Comparison of ENCODE assay signal across 9 cellular contexts in genomic region chr11:70271635-70271953, GRCh38. TPM values are rescaled to one million over a fixed set of nuclear protein-coding genes. Genes with fewer than 3 reads are reported as not detected.
A peak's percentile ranks its signal among the peaks of the same experiment; 100 is the strongest.
DNase-seq lines count a peak whose midpoint lies in the region; ATAC-seq and TF ChIP-seq lines count a peak whose summit lies in the region.
"Had no signal": no experiment of that assay in that cellular context is flagged by ENCODE, and none has a peak within 500 bp of the region (broad histone marks: within the 10 kb centered on the region; RNA-seq: fewer than 3 reads in every experiment).

No MANE protein-coding gene starts in this region.

- no peak for ATAC-seq in effector memory CD8-positive, alpha-beta T cell (replicated peaks)

- no peak for TF ChIP-seq CTCF in BJ (IDR thresholded peaks at IDR 0.05; ENCODE audit: insufficient read depth, low read depth, low read length)
- no peak for TF ChIP-seq CTCF in NB4 (IDR thresholded peaks at IDR 0.05; ENCODE audit: low read depth, low read length)
- TF ChIP-seq CTCF in nephron (IDR thresholded peaks at IDR 0.05; ENCODE audit: unreplicated experiment in 3 of 3), result no peak

- POLR2A ChIA-PET in BJ (lab: Charles Lee), result no interaction called here

- H3K36me3 Mint-ChIP-seq in effector memory CD8-positive, alpha-beta T cell (ENCODE audit: insufficient read depth), result peaks cover 35% of the 10 kb centered on the region
- peaks cover 36% of the 10 kb centered on the region for H3K36me3 Mint-ChIP-seq in nephron (ENCODE audit: low read depth)

- CTCF ChIA-PET in BJ (lab: Yijun Ruan, JAX), result interaction anchor here (1.3 kb wide), 1 partner anchor 144 kb away, joined by 4 read pairs; no protein-coding TSS in a partner anchor

- DNase-seq in BJ (ENCODE audit: low read depth) (no peak), NB4 (ENCODE audit: low read depth) (no peak), NCI-H526 treated with DMSO at 0.1 percent for 48 hours (lab: John Stamatoyannopoulos, UW) (no peak), NCI-H748 (lab: John Stamatoyannopoulos, UW; ENCODE audit: unreplicated experiment) (no peak), putamen (ENCODE audit: low spot score) (no peak), NCI-H2081 (lab: John Stamatoyannopoulos, UW) (no peak)
- no peak for DNase-seq in effector memory CD8-positive, alpha-beta T cell
- DNase-seq: NCI-H2171 had no signal

- peaks cover 0 to 19% of the 10 kb centered on the region in 2 donors for H3K27me3 Mint-ChIP-seq in effector memory CD8-positive, alpha-beta T cell
- H3K27me3 Mint-ChIP-seq in nephron (ENCODE audit: low read depth), result peaks cover 33% of the 10 kb centered on the region

- H3K27ac Mint-ChIP-seq in effector memory CD8-positive, alpha-beta T cell, result peak overlapping the region; percentile 87 to 94
- peak overlapping the region; percentile 66 to 87 (median 79) for H3K27ac Mint-ChIP-seq in nephron

- peak overlapping the region; percentile 95 for H3K4me3 ChIP-seq in BJ (ENCODE audit: low read depth, low read length)
- H3K4me3 ChIP-seq in NB4 (ENCODE audit: low read depth, low read length), result peak overlapping the region; percentile 75

- H3K27me3 ChIP-seq in BJ (ENCODE audit: control insufficient read depth, insufficient read depth, low read length), result no peaks in the 10 kb centered on the region; the same call in 1 of the 2 replicates

- H3K36me3 ChIP-seq in BJ (ENCODE audit: control insufficient read depth, insufficient read depth, low read length), result peaks cover 5% of the 10 kb centered on the region

- peaks cover 25 to 38% of the 10 kb centered on the region in 2 donors for H3K4me1 Mint-ChIP-seq in effector memory CD8-positive, alpha-beta T cell (ENCODE audit: low read depth in 2 of 2)
- H3K4me1 Mint-ChIP-seq in nephron, result peaks cover 4% of the 10 kb centered on the region

- peak overlapping the region; percentile 93 to 96 for H3K4me3 Mint-ChIP-seq in effector memory CD8-positive, alpha-beta T cell
- peak overlapping the region; percentile 92 to 97 (median 96) for H3K4me3 Mint-ChIP-seq in nephron

- H3K9me3 Mint-ChIP-seq in effector memory CD8-positive, alpha-beta T cell, result no peaks in the 10 kb centered on the region
- no peaks in the 10 kb centered on the region for H3K9me3 Mint-ChIP-seq in nephron

- no peak for TF ChIP-seq POLR2A in NB4 (IDR thresholded peaks at IDR 0.05; ENCODE audit: extremely low read depth, insufficient read length)

RNA-seq across cellular contexts. Expression of gene PPFIA1, which starts 1.1 kb away (rescaled TPM):
- 41.8 and 62.7 TPM in 2 replicates for polyA plus RNA-seq in BJ (2011; rRNA removed)
- 75.3 and 109 TPM in 2 replicates for polyA minus RNA-seq in BJ (2011; rRNA and poly(A)+ RNA removed)
